Comparison of ENCODE assay signal across 8 cellular contexts in genomic region chr5:10353241-10354047, GRCh38. TPM values are rescaled to one million over a fixed set of nuclear protein-coding genes. Genes with fewer than 3 reads are reported as not detected.
A peak's percentile ranks its signal among the peaks of the same experiment; 100 is the strongest.
DNase-seq lines count a peak whose midpoint lies in the region; ATAC-seq and TF ChIP-seq lines count a peak whose summit lies in the region.

MARCHF6 (plus strand) TSS chr5:10353695; CDS start chr5:10353899, 204 bp downstream.

- peak; percentile 91 for DNase-seq in GM03348 (ENCODE audit: low spot score)
- peak; percentile 56 for DNase-seq in HFF-Myc (ENCODE audit: extremely low read depth, low read depth)
- peak; percentile 96 for DNase-seq in NAMALWA (ENCODE audit: low spot score)
- DNase-seq in SK-N-DZ (ENCODE audit: low spot score): peak; percentile 93
- peak; percentile 96 for DNase-seq in activated naive CD4-positive, alpha-beta T cell treated with anti-CD3 and anti-CD28 coated beads for 36 hours

- intact Hi-C loops in activated naive CD4-positive, alpha-beta T cell treated with anti-CD3 and anti-CD28 coated beads for 36 hours (cut with micrococcal nuclease): loop anchor here (1.0 to 5.0 kb wide), 8 partner anchors 14 to 407 kb away; partner anchors contain the start of genes ANKRD33B, CCT5, DAP and ROPN1L

- peak; percentile 88 to 91 for TF ChIP-seq POLR2A in gastroesophageal sphincter (IDR thresholded peaks at IDR 0.05)

- no peaks in the 10 kb centered on the region for H3K9me3 Mint-ChIP-seq in activated naive CD4-positive, alpha-beta T cell treated with anti-CD3 and anti-CD28 coated beads for 36 hours

- CTCF ChIA-PET in activated naive CD4-positive, alpha-beta T cell treated with anti-CD3 and anti-CD28 coated beads for 36 hours (lab: Charles Lee): interaction anchor here (1.0 to 1.6 kb wide), 2 partner anchors 15 to 70 kb away, joined by 3 to 5 read pairs; no protein-coding TSS in a partner anchor

- 0% methylated on average over 24 of the region's 92 CpGs; no CpG with 5 or more reads in 1 of the 2 donors for WGBS in gastroesophageal sphincter (ENCODE audit: low coverage in 1 of 2), 2 donors

- H3K4me1 Mint-ChIP-seq in activated naive CD4-positive, alpha-beta T cell treated with anti-CD3 and anti-CD28 coated beads for 36 hours (ENCODE audit: low read depth): peaks cover 39% of the 10 kb centered on the region

- peaks cover 2% of the 10 kb centered on the region for H3K36me3 Mint-ChIP-seq in activated naive CD4-positive, alpha-beta T cell treated with anti-CD3 and anti-CD28 coated beads for 36 hours (ENCODE audit: low read depth)

- peak within 1 kb of the TSS; percentile 98 for H3K27ac Mint-ChIP-seq in activated naive CD4-positive, alpha-beta T cell treated with anti-CD3 and anti-CD28 coated beads for 36 hours

- peak; percentile 98 for ATAC-seq in gastroesophageal sphincter

- H3K4me3 Mint-ChIP-seq in activated naive CD4-positive, alpha-beta T cell treated with anti-CD3 and anti-CD28 coated beads for 36 hours: peak within 1 kb of the TSS; percentile 99

- H3K9me3 ChIP-seq in gastroesophageal sphincter (no peaks in the 10 kb centered on the region), neutrophil (no peaks in the 10 kb centered on the region)

- H3K4me3 ChIP-seq in HFF-Myc (replicated peaks; ENCODE audit: low read depth, low read length) (peak within 1 kb of the TSS; percentile 82), gastroesophageal sphincter (peak within 1 kb of the TSS; percentile 78 to 92), neutrophil (ENCODE audit: low read depth in 1 of 2, low read length in 1 of 2) (peak within 1 kb of the TSS; percentile 85 to 87)

- no peak for TF ChIP-seq EP300 in gastroesophageal sphincter (IDR thresholded peaks at IDR 0.05)

- no peaks in the 10 kb centered on the region for H3K27me3 Mint-ChIP-seq in activated naive CD4-positive, alpha-beta T cell treated with anti-CD3 and anti-CD28 coated beads for 36 hours (ENCODE audit: low read depth)

- H3K27me3 ChIP-seq in gastroesophageal sphincter: no peaks in the 10 kb centered on the region
- no peaks in the 10 kb centered on the region for H3K27me3 ChIP-seq in neutrophil

- H3K27ac ChIP-seq in gastroesophageal sphincter (peak within 1 kb of the TSS; percentile 95 to 97 (median 96)), neutrophil (peak within 1 kb of the TSS; percentile 93)

- no peaks in the 10 kb centered on the region for H3K36me3 ChIP-seq in gastroesophageal sphincter
- no peaks in the 10 kb centered on the region for H3K36me3 ChIP-seq in neutrophil

- H3K4me1 ChIP-seq in gastroesophageal sphincter (peaks cover 0 to 52% (median 9%) of the 10 kb centered on the region in 3 donors), neutrophil (ENCODE audit: control insufficient read depth in 1 of 2, insufficient read depth in 1 of 2, low read depth in 1 of 2, low read length in 1 of 2) (peaks cover 30 to 49% of the 10 kb centered on the region in 2 experiments)

- TF ChIP-seq CTCF in HFF-Myc (IDR thresholded peaks at IDR 0.05; ENCODE audit: low read depth, low read length, missing control alignments): no peak
- peak in 1 of 4 experiments; percentile 13 for TF ChIP-seq CTCF in gastroesophageal sphincter (IDR thresholded peaks at IDR 0.05)
- TF ChIP-seq CTCF in neutrophil (IDR thresholded peaks at IDR 0.05): peak; percentile 20
- no peak for TF ChIP-seq CTCF in subcutaneous adipose tissue (IDR thresholded peaks at IDR 0.05; ENCODE audit: low read depth)

RNA-seq across cellular contexts. Expression of gene MARCHF6, which starts in this region (rescaled TPM):
- polyA plus RNA-seq in SK-N-DZ (2014; cell fraction: cytosol; rRNA removed): 83.8 and 85.0 TPM in 2 replicates
- 151 and 216 TPM in 2 replicates for polyA plus RNA-seq in SK-N-DZ (2014; cell fraction: nucleus; rRNA removed)
- 10 to 100 TPM; 72.5 to 76.8 TPM for total RNA-seq in activated naive CD4-positive, alpha-beta T cell treated with anti-CD3 and anti-CD28 coated beads for 36 hours
- total RNA-seq in gastroesophageal sphincter (100 to 1,000 TPM in 2 of 4 donors, 10 to 100 TPM in 2; 69.9 to 106 (median 93.9) TPM), subcutaneous adipose tissue (100 to 1,000 TPM in 3 of 4 donors, 10 to 100 TPM in 1; 80.1 to 136 (median 108) TPM)

Comparison
In these comparisons a context has a peak if more than half of its experiments do, and no peak if none do; other contexts are left out.
1. Peak in every context shown above with its lines: DNase-seq, ATAC-seq, H3K4me3 ChIP-seq and H3K27ac ChIP-seq.